ENCODE assay signal across 25 cellular contexts in the genomic region with DNA sequence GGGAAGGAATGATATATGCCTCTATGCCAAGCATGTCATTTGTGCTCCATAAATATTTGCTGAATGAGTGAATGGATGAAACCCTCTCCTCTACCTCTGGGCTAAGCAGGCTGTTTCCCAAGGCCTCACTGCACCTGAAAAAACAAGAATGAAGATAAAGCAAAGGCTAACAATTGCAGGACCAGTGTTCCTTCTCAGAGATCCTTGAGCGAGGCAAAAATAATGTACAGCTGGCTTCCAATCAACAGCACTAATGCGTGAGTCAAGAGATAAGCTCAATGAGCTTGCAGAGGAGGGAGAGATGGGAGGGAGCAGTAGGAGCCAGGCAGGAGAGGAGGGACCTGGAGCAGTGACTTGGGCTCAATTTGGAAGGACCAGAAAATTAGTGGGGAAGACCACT.
"Had no signal": no experiment of that assay in that cellular context is flagged by ENCODE, and none has a peak within 500 bp of the region (broad histone marks: within the 10 kb centered on the region; RNA-seq: fewer than 3 reads in every experiment).

No MANE protein-coding gene starts in this region.

- H3K36me3 ChIP-seq: esophagus squamous epithelium, lower lobe of right lung, neutrophil, prostate gland, right atrium auricular region, tibial artery had no signal

- H3K27ac ChIP-seq: esophagus squamous epithelium, lower lobe of right lung, neutrophil, parathyroid adenoma, prostate gland, right atrium auricular region, testis, tibial artery had no signal

- ATAC-seq: effector memory CD8-positive, alpha-beta T cell; left ventricle myocardium superior; lower lobe of right lung; sciatic nerve; stimulated activated effector memory CD8-positive, alpha-beta T cell treated with anti-CD3 and anti-CD28 coated beads, Interleukin-12 subunit alpha, Interleukin-12 subunit beta, amount 100 ng/mL, for 72 hours had no signal

- H3K9me3 ChIP-seq: esophagus squamous epithelium, lower lobe of right lung, neutrophil, prostate gland, right atrium auricular region, testis, tibial artery had no signal

- H3K4me1 ChIP-seq: lower lobe of right lung, parathyroid adenoma, prostate gland, right atrium auricular region, testis, tibial artery had no signal

- H3K4me1 Mint-ChIP-seq: neural crest cell; stimulated activated effector memory CD8-positive, alpha-beta T cell treated with anti-CD3 and anti-CD28 coated beads, Interleukin-12 subunit alpha, Interleukin-12 subunit beta, amount 100 ng/mL, for 72 hours had no signal

- H3K4me3 ChIP-seq: esophagus squamous epithelium, lower lobe of right lung, prostate gland, right atrium auricular region, testis, tibial artery had no signal

- DNase-seq: cerebellar nuclear complex; cortex of kidney; effector memory CD8-positive, alpha-beta T cell; erythroblast; esophagus squamous epithelium; foreskin melanocyte; glutamatergic neuron; left ventricle myocardium superior; lower lobe of right lung; naive B cell; stimulated activated CD4-positive, alpha-beta T cell treated with anti-CD3 and anti-CD28 coated beads, Interleukin-2, amount 100 ng/mL, for 24 hours; stimulated activated CD4-positive, alpha-beta T cell treated with anti-CD3 and anti-CD28 coated beads, Interleukin-4, amount 100 ng/mL, for 24 hours; stimulated activated naive CD4-positive, alpha-beta T cell treated with Interleukin-2 at 50 U/mL for 16 hours; substantia nigra; testis; tibial artery had no signal

- H3K36me3 Mint-ChIP-seq: natural killer cell treated with Interleukin-12 subunit alpha and Interleukin-12 subunit beta and Interleukin-15 and Interleukin-18, amount 100 ng/mL, for 72 hours; stimulated activated effector memory CD8-positive, alpha-beta T cell treated with anti-CD3 and anti-CD28 coated beads, Interleukin-12 subunit alpha, Interleukin-12 subunit beta, amount 100 ng/mL, for 72 hours; type B pancreatic cell had no signal

- H3K27me3 ChIP-seq: right atrium auricular region, testis, tibial artery had no signal

- H3K9me3 Mint-ChIP-seq: effector memory CD8-positive, alpha-beta T cell; natural killer cell treated with Interleukin-12 subunit alpha and Interleukin-12 subunit beta and Interleukin-15 and Interleukin-18, amount 100 ng/mL, for 72 hours; stimulated activated effector memory CD8-positive, alpha-beta T cell treated with anti-CD3 and anti-CD28 coated beads, Interleukin-12 subunit alpha, Interleukin-12 subunit beta, amount 100 ng/mL, for 72 hours; type B pancreatic cell had no signal

- H3K27ac Mint-ChIP-seq: naive B cell; natural killer cell treated with Interleukin-12 subunit alpha and Interleukin-12 subunit beta and Interleukin-15 and Interleukin-18, amount 100 ng/mL, for 72 hours; stimulated activated effector memory CD8-positive, alpha-beta T cell treated with anti-CD3 and anti-CD28 coated beads, Interleukin-12 subunit alpha, Interleukin-12 subunit beta, amount 100 ng/mL, for 72 hours; type B pancreatic cell had no signal

- H3K27me3 Mint-ChIP-seq: type B pancreatic cell had no signal

- H3K4me3 Mint-ChIP-seq: effector memory CD8-positive, alpha-beta T cell; naive B cell; natural killer cell treated with Interleukin-12 subunit alpha and Interleukin-12 subunit beta and Interleukin-15 and Interleukin-18, amount 100 ng/mL, for 72 hours; neural crest cell; stimulated activated effector memory CD8-positive, alpha-beta T cell treated with anti-CD3 and anti-CD28 coated beads, Interleukin-12 subunit alpha, Interleukin-12 subunit beta, amount 100 ng/mL, for 72 hours; type B pancreatic cell had no signal
